Comparison of ENCODE assay signal across 11 cellular contexts in genomic region chr11:110453684-110454354, GRCh38. TPM values are rescaled to one million over a fixed set of nuclear protein-coding genes. Genes with fewer than 3 reads are reported as not detected.
DNase-seq lines count a peak whose midpoint lies in the region; ATAC-seq and TF ChIP-seq lines count a peak whose summit lies in the region.
"Had no signal": no experiment of that assay in that cellular context is flagged by ENCODE, and none has a peak within 500 bp of the region (broad histone marks: within the 10 kb centered on the region; RNA-seq: fewer than 3 reads in every experiment).

No MANE protein-coding gene starts in this region.

- in situ Hi-C loops in GM23248 (cut with MboI): loop anchor here (10.0 to 25.0 kb wide), 2 partner anchors 781 to 983 kb away; no protein-coding TSS in a partner anchor

- CTCF ChIA-PET in MCF 10A (lab: Yijun Ruan, JAX): no interaction called here

- H3K9me3 Mint-ChIP-seq in activated naive CD4-positive, alpha-beta T cell treated with anti-CD3 and anti-CD28 coated beads, Interleukin-2, amount 50 U/mL, for 72 hours: no peaks in the 10 kb centered on the region
- no peaks in the 10 kb centered on the region for H3K9me3 Mint-ChIP-seq in MCF 10A (ENCODE audit: unreplicated experiment)

- no TSS peak for BruUV-seq in MCF 10A (replicated peaks; lab: Mats Ljungman, UMichigan)

- ATAC-seq in activated naive CD4-positive, alpha-beta T cell treated with anti-CD3 and anti-CD28 coated beads, Interleukin-2, amount 50 U/mL, for 72 hours: peak; percentile 63 to 72
- peak; percentile 89 for ATAC-seq in HG03432 (IDR thresholded peaks at IDR 0.05; ENCODE audit: unreplicated experiment)
- peak; percentile 37 for ATAC-seq in stimulated activated naive CD8-positive, alpha-beta T cell treated with anti-CD3 and anti-CD28 coated beads, Interleukin-15, Interleukin-2, amounts not matched to agents 100 U/mL and 50 U/mL, for 24 hours

- H3K4me1 Mint-ChIP-seq in MCF 10A (ENCODE audit: insufficient read depth, unreplicated experiment): no peaks in the 10 kb centered on the region

- peaks cover 0 to 14% of the 10 kb centered on the region in 2 donors for H3K36me3 Mint-ChIP-seq in activated naive CD4-positive, alpha-beta T cell treated with anti-CD3 and anti-CD28 coated beads, Interleukin-2, amount 50 U/mL, for 72 hours
- H3K36me3 Mint-ChIP-seq in MCF 10A (ENCODE audit: insufficient read depth, unreplicated experiment): peaks cover 11% of the 10 kb centered on the region

- no peaks in the 10 kb centered on the region for H3K9me2 ChIP-seq in GM23248 (ENCODE audit: insufficient read depth)

- no peak overlapping the region for H3K4me3 Mint-ChIP-seq in MCF 10A (ENCODE audit: unreplicated experiment)
- H3K4me3 Mint-ChIP-seq: nephron had no signal

- H3K27me3 ChIP-seq in GM23248 (replicated peaks; ENCODE audit: insufficient read depth): no peaks in the 10 kb centered on the region

- POLR2A ChIA-PET in MCF 10A (lab: Yijun Ruan, JAX): no interaction called here

- intact Hi-C loops in MCF 10A (cut with micrococcal nuclease): no loop called here

- H3K9me3 ChIP-seq in GM23248 (ENCODE audit: low read depth): no peaks in the 10 kb centered on the region

- DNase-seq in activated naive CD4-positive, alpha-beta T cell treated with anti-CD3 and anti-CD28 coated beads, Interleukin-2, amount 50 U/mL, for 72 hours (ENCODE audit: low spot score in 2 of 2): no peak
- no peak for DNase-seq in activated naive CD4-positive, alpha-beta T cell treated with Interleukin-2 at 50 U/mL for 16 hours
- DNase-seq in GM23248 (peak; percentile 36), MCF 10A (ENCODE audit: unreplicated experiment) (no peak), globus pallidus (ENCODE audit: low spot score) (no peak), putamen (ENCODE audit: low spot score) (no peak)
- no peak for DNase-seq in stimulated activated naive CD8-positive, alpha-beta T cell treated with anti-CD3 and anti-CD28 coated beads, Interleukin-15, Interleukin-2, amounts not matched to agents 100 U/mL and 50 U/mL, for 24 hours
- DNase-seq: amygdala, NCI-H1694 treated with DMSO at 0.1 percent for 48 hours had no signal

- 53 to 59% methylated on average over 5 of the region's 5 CpGs for WGBS in GM23248 (ENCODE audit: low coverage in 1 of 2, low lambda C conversion rate in 2 of 2, missing lambda C conversion rate in 2 of 2), 2 experiments

- H3K4me1 ChIP-seq in GM23248 (ENCODE audit: insufficient read depth): no peaks in the 10 kb centered on the region

- no peak overlapping the region for H2AFZ ChIP-seq in GM23248

- no peak for TF ChIP-seq CTCF in MCF 10A (IDR thresholded peaks at IDR 0.05; ENCODE audit: unreplicated experiment)

- no peak overlapping the region for H3K4me3 ChIP-seq in GM23248

- H3K4me2 ChIP-seq in GM23248 (ENCODE audit: unreplicated experiment): no peak overlapping the region

- no peak overlapping the region for H3K27ac ChIP-seq in GM23248

- no peak overlapping the region for H3K9ac ChIP-seq in GM23248

- peak overlapping the region; percentile 50 to 84 for H3K27ac Mint-ChIP-seq in activated naive CD4-positive, alpha-beta T cell treated with anti-CD3 and anti-CD28 coated beads, Interleukin-2, amount 50 U/mL, for 72 hours
- H3K27ac Mint-ChIP-seq in MCF 10A (ENCODE audit: low read depth, unreplicated experiment): no peak overlapping the region
- H3K27ac Mint-ChIP-seq: nephron had no signal

- no peaks in the 10 kb centered on the region for H3F3A ChIP-seq in GM23248 (ENCODE audit: insufficient read depth)

- no peaks in the 10 kb centered on the region for H3K27me3 Mint-ChIP-seq in MCF 10A (ENCODE audit: insufficient read depth, unreplicated experiment)

- no peaks in the 10 kb centered on the region for H3K79me2 ChIP-seq in GM23248 (ENCODE audit: insufficient read depth)

- peaks cover 3% of the 10 kb centered on the region; the same call in 1 of the 2 replicates for H3K36me3 ChIP-seq in GM23248 (ENCODE audit: low read depth)

- H4K20me1 ChIP-seq in GM23248 (ENCODE audit: insufficient read depth): peaks cover 2% of the 10 kb centered on the region; the same call in 1 of the 2 replicates

RNA-seq across cellular contexts. Expression of gene FDX1, which starts 24.1 kb away (rescaled TPM):
- total RNA-seq in activated naive CD4-positive, alpha-beta T cell treated with anti-CD3 and anti-CD28 coated beads, Interleukin-2, amount 50 U/mL, for 72 hours: 10 to 100 TPM; 13.0 to 15.2 TPM
- total RNA-seq in GM23248 (2014; rRNA removed; shearing (Covaris generic)): 8.5 and 12.2 TPM in 2 replicates
- polyA plus RNA-seq in GM23248 (2016; fragmentation: Nextera tagmentation; extraction: Ambion mirVana): 16.5 and 16.6 TPM in 2 replicates
- 19.9 and 21.1 TPM in 2 replicates for total RNA-seq in MCF 10A (2022)

Comparison
In these comparisons a context has a peak if more than half of its experiments do, and no peak if none do; other contexts are left out.
1. ATAC-seq: peak in every context shown above with its lines; median percentile 89 in HG03432; 68 in activated naive CD4-positive, alpha-beta T cell treated with anti-CD3 and anti-CD28 coated beads, Interleukin-2, amount 50 U/mL, for 72 hours; 37 in stimulated activated naive CD8-positive, alpha-beta T cell treated with anti-CD3 and anti-CD28 coated beads, Interleukin-15, Interleukin-2, amounts not matched to agents 100 U/mL and 50 U/mL, for 24 hours.